ENCODE assay signal across 19 cellular contexts in the genomic region with DNA sequence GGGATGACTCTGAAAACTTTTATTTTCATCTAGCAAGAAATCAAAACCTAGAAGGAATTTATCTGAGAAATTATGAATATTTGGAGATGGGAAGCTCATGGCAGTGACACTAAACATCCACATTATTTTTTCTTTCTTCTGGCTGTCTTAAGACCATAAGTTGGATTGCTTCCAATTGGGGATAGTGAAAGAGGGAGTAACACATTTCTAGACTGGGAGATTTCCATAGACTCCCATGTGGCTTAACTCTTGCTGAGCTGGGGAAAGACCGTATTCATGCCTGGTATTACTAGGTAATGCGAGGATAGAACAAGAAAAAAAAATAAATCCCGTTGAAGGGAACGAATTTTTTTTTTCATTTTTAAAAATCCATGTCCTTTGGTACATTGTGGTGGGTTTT.
DNase-seq lines count a peak whose midpoint lies in the region; ATAC-seq and TF ChIP-seq lines count a peak whose summit lies in the region.
"Had no signal": no experiment of that assay in that cellular context is flagged by ENCODE, and none has a peak within 500 bp of the region (broad histone marks: within the 10 kb centered on the region; RNA-seq: fewer than 3 reads in every experiment).

No MANE protein-coding gene starts in this region.

- H2BK120ac ChIP-seq in IMR-90 (ENCODE audit: low read depth, low read length): no peak overlapping the region

- no peak overlapping the region for H3K23ac ChIP-seq in IMR-90 (ENCODE audit: low read depth, low read length)

- no peak overlapping the region for H2BK5ac ChIP-seq in IMR-90 (ENCODE audit: low read depth, low read length, poor library complexity, severe bottlenecking)

- H4K20me1 ChIP-seq in IMR-90 (ENCODE audit: insufficient read depth, low read length): no peaks in the 10 kb centered on the region

- WGBS in IMR-90 (ENCODE audit: extremely low coverage in 2 of 2, insufficient read length in 1 of 2), 2 experiments: no CpG with 5 or more reads among the region's 4 CpGs

- no peaks in the 10 kb centered on the region for H3K9me3 ChIP-seq in IMR-90 (ENCODE audit: control insufficient read depth, insufficient read depth, low read length)
- H3K9me3 ChIP-seq in adipocyte (ENCODE audit: control insufficient read depth, low read length): no peaks in the 10 kb centered on the region
- H3K9me3 ChIP-seq: MG63, stomach had no signal

- intact Hi-C loops in IMR-90 (cut with micrococcal nuclease): no loop called here

- POLR2A ChIA-PET in IMR-90 (lab: Charles Lee; ENCODE audit: unreplicated experiment): no interaction called here

- dilution Hi-C loops in IMR-90 (cut with HindIII; ENCODE audit: low sequenced_read_pairs, unreplicated experiment): no loop called here

- H3K56ac ChIP-seq in IMR-90 (ENCODE audit: extremely low read depth, insufficient read depth, low read length): no peak overlapping the region

- in situ Hi-C loops in IMR-90 (cut with MboI; ENCODE audit: low sequenced_read_pairs): no loop called here

- no peak overlapping the region for H3K4me2 ChIP-seq in IMR-90 (ENCODE audit: low read depth, low read length)

- H3K27ac ChIP-seq in IMR-90 (ENCODE audit: insufficient read depth, low read length): no peak overlapping the region

- CTCF ChIA-PET in IMR-90 (lab: Yijun Ruan, JAX): interaction anchor here (0.6 kb wide), 1 partner anchor 83 kb away, joined by 5 read pairs; no protein-coding TSS in a partner anchor

- H4K8ac ChIP-seq in IMR-90 (ENCODE audit: low read depth in 2 of 2, low read length in 2 of 2): no peak overlapping the region

- TF ChIP-seq POLR2A in IMR-90 (IDR thresholded peaks at IDR 0.05; ENCODE audit: low read depth, low read length): no peak

- no peak for TF ChIP-seq RAD21 in IMR-90 (IDR thresholded peaks at IDR 0.05; ENCODE audit: low read length)

- H3K4me3 ChIP-seq in IMR-90 (ENCODE audit: insufficient read depth, low read depth, low read length) (no peak overlapping the region), adipocyte (ENCODE audit: low read length) (no peak overlapping the region), fibroblast of pulmonary artery (replicated peaks; ENCODE audit: low read depth, low read length) (no peak overlapping the region), retinal pigment epithelial cell (ENCODE audit: low read length) (no peak overlapping the region)
- H3K4me3 ChIP-seq: MG63, stomach had no signal

- no peak overlapping the region for H2BK15ac ChIP-seq in IMR-90 (ENCODE audit: low read depth, low read length)

- no peak overlapping the region for H3K18ac ChIP-seq in IMR-90 (ENCODE audit: low read depth, low read length)

- no peaks in the 10 kb centered on the region for H3K4me1 ChIP-seq in IMR-90 (ENCODE audit: control insufficient read depth, insufficient read depth, low read length)
- peaks cover 39% of the 10 kb centered on the region for H3K4me1 ChIP-seq in adipocyte (ENCODE audit: control insufficient read depth, insufficient read depth, low read length)

- no peak overlapping the region for H2AK9ac ChIP-seq in IMR-90 (replicated peaks; ENCODE audit: low read depth, low read length, poor library complexity)

- H2BK20ac ChIP-seq in IMR-90 (ENCODE audit: low read depth, low read length): no peak overlapping the region

- peak; percentile 26 for DNase-seq in IMR-90
- DNase-seq in adipocyte (ENCODE audit: low read depth): peak; percentile 31
- DNase-seq in fibroblast of pulmonary artery (ENCODE audit: low read depth): peak; percentile 87
- DNase-seq in retinal pigment epithelial cell (ENCODE audit: low read depth): peak; percentile 78
- no peak for DNase-seq in activated naive CD4-positive, alpha-beta T cell treated with anti-CD3 and anti-CD28 coated beads, Interleukin-2, amount 50 U/mL, for 16 hours
- no peak for DNase-seq in activated CD4-positive, alpha-beta T cell treated with anti-CD3 and anti-CD28 coated beads for 1 hour
- DNase-seq: activated CD4-positive, alpha-beta T cell treated with anti-CD3 and anti-CD28 coated beads for 4 hours; COR-L47; cortex of kidney; DMS79 treated with DMSO at 0.1 percent for 48 hours; left cardiac atrium; MG63; NCI-H1436; NCI-H2171; NCI-H526 treated with DMSO at 0.1 percent for 48 hours; SHP77 treated with DMSO at 0.1 percent for 48 hours; stimulated activated CD4-positive, alpha-beta T cell treated with anti-CD3 and anti-CD28 coated beads, Interleukin-12 subunit alpha, Interleukin-12 subunit beta, amount 100 ng/mL, for 4 hours; stomach had no signal

- BruUV-seq in IMR-90 (replicated peaks; lab: Mats Ljungman, UMichigan): no TSS peak

- peaks cover 21 to 38% of the 10 kb centered on the region in 2 experiments; a peak in 3 of 4 replicates for H3K79me1 ChIP-seq in IMR-90 (ENCODE audit: low read depth in 1 of 2, low read length in 2 of 2)

- H3K9ac ChIP-seq in IMR-90 (ENCODE audit: low read depth, low read length) (no peak overlapping the region), adipocyte (ENCODE audit: low read length) (no peak overlapping the region)

- H3K4ac ChIP-seq in IMR-90 (ENCODE audit: low read depth, low read length): no peak overlapping the region

- H3K27me3 ChIP-seq in IMR-90 (ENCODE audit: control insufficient read depth, insufficient read depth, low read length): no peaks in the 10 kb centered on the region
- H3K27me3 ChIP-seq in adipocyte (replicated peaks; ENCODE audit: control insufficient read depth, insufficient read depth, low read length): no peaks in the 10 kb centered on the region
- H3K27me3 ChIP-seq: MG63, stomach had no signal

- H2AFZ ChIP-seq in IMR-90 (replicated peaks; ENCODE audit: low read length, poor library complexity): no peak overlapping the region

- no peak overlapping the region for H4K5ac ChIP-seq in IMR-90 (ENCODE audit: low read depth, low read length)

- no peak overlapping the region for H2AK5ac ChIP-seq in IMR-90 (ENCODE audit: low read depth, low read length)

- ATAC-seq in IMR-90 (ENCODE audit: low read depth) (no peak), GM21367 (IDR thresholded peaks at IDR 0.05; ENCODE audit: unreplicated experiment) (no peak)

- TF ChIP-seq CTCF in IMR-90 (conservative IDR thresholded peaks at IDR 0.05; ENCODE audit: low read depth, low read length) (no peak), fibroblast of pulmonary artery (IDR thresholded peaks at IDR 0.05; ENCODE audit: low read length, missing control alignments) (no peak), retinal pigment epithelial cell (conservative IDR thresholded peaks at IDR 0.05; ENCODE audit: low read depth, low read length) (no peak)

- H3K9me1 ChIP-seq in IMR-90 (ENCODE audit: insufficient read depth, low read length): peaks cover 2% of the 10 kb centered on the region; the same call in 1 of the 2 replicates

- no peak overlapping the region for H4K91ac ChIP-seq in IMR-90 (ENCODE audit: insufficient read depth, low read depth, low read length)

- no peak overlapping the region for H3K14ac ChIP-seq in IMR-90 (replicated peaks; ENCODE audit: low read depth, low read length)

- H3K36me3 ChIP-seq in IMR-90 (ENCODE audit: control insufficient read depth, insufficient read depth, low read length) (no peaks in the 10 kb centered on the region), adipocyte (ENCODE audit: control insufficient read depth, insufficient read depth, low read length, severe bottlenecking) (peaks cover 7% of the 10 kb centered on the region)
- H3K36me3 ChIP-seq: MG63, stomach had no signal

TF ChIP-seq in IMR-90, 13 proteins besides CTCF, POLR2A, EP300 and RAD21:
- TF ChIP-seq, protein P1, sequence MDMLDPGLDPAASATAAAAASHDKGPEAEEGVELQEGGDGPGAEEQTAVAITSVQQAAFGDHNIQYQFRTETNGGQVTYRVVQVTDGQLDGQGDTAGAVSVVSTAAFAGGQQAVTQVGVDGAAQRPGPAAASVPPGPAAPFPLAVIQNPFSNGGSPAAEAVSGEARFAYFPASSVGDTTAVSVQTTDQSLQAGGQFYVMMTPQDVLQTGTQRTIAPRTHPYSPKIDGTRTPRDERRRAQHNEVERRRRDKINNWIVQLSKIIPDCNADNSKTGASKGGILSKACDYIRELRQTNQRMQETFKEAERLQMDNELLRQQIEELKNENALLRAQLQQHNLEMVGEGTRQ (IDR thresholded peaks at IDR 0.05; ENCODE audit: low read depth, low read length): no peak
- TF ChIP-seq MAZ (IDR thresholded peaks at IDR 0.05; ENCODE audit: borderline replicate concordance, low read depth, low read length): no peak

Comparison
In these comparisons a context has a peak if more than half of its experiments do, and no peak if none do; other contexts are left out.
1. DNase-seq: peak in IMR-90 (single experiment), adipocyte (single experiment), fibroblast of pulmonary artery (single experiment) and retinal pigment epithelial cell (single experiment); none in activated naive CD4-positive, alpha-beta T cell treated with anti-CD3 and anti-CD28 coated beads, Interleukin-2, amount 50 U/mL, for 16 hours (single experiment) and activated CD4-positive, alpha-beta T cell treated with anti-CD3 and anti-CD28 coated beads for 1 hour (single experiment).